Comparison of ENCODE assay signal across 8 cellular contexts in the genomic region with DNA sequence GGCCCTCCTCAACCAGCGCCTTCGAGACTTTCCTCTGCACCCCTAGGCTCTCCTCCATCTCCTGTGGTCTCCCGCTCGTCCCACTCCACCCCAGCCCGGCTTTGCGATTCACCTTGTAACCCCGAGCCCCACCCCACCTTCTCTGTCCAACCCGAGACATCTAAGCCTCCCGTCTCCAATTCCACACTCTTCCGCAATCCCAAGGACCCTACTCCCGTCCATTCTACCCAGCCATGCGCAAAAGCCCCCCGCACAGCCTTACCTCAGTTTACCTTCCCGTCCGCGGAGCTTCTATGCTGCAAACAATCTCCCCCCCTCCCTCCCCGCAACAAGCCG. TPM values are rescaled to one million over a fixed set of nuclear protein-coding genes. Genes with fewer than 3 reads are reported as not detected.
A peak's percentile ranks its signal among the peaks of the same experiment; 100 is the strongest.
DNase-seq lines count a peak whose midpoint lies in the region; ATAC-seq and TF ChIP-seq lines count a peak whose summit lies in the region.

No MANE protein-coding gene starts in this region.

- ATAC-seq in HG02642 (IDR thresholded peaks at IDR 0.05; ENCODE audit: poor library complexity, unreplicated experiment), result peak; percentile 8
- ATAC-seq in stimulated activated effector memory CD8-positive, alpha-beta T cell treated with anti-CD3 and anti-CD28 coated beads, Interleukin-12 subunit alpha, Interleukin-12 subunit beta, amount 100 ng/mL, for 72 hours, result peak; percentile 0

- H3K27ac Mint-ChIP-seq in stimulated activated effector memory CD8-positive, alpha-beta T cell treated with anti-CD3 and anti-CD28 coated beads, Interleukin-12 subunit alpha, Interleukin-12 subunit beta, amount 100 ng/mL, for 72 hours, result peak overlapping the region; percentile 98

- peaks cover 35% of the 10 kb centered on the region for H3K36me3 Mint-ChIP-seq in stimulated activated effector memory CD8-positive, alpha-beta T cell treated with anti-CD3 and anti-CD28 coated beads, Interleukin-12 subunit alpha, Interleukin-12 subunit beta, amount 100 ng/mL, for 72 hours

- H3K4me1 ChIP-seq in right atrium auricular region, result peaks cover 0 to 57% of the 10 kb centered on the region in 2 donors

- peaks cover 10% of the 10 kb centered on the region for H3K36me3 ChIP-seq in right atrium auricular region

- peak overlapping the region; percentile 81 for H3K4me3 Mint-ChIP-seq in stimulated activated effector memory CD8-positive, alpha-beta T cell treated with anti-CD3 and anti-CD28 coated beads, Interleukin-12 subunit alpha, Interleukin-12 subunit beta, amount 100 ng/mL, for 72 hours

- TF ChIP-seq POLR2A in GM15510 (IDR thresholded peaks at IDR 0.05; ENCODE audit: borderline replicate concordance, extremely low read depth, insufficient read length), result peak; percentile 45

- H3K4me3 ChIP-seq in WI38 (ENCODE audit: low read depth, low read length) (peak overlapping the region; percentile 75), right atrium auricular region (peak overlapping the region; percentile 75 to 92)

- H3K27ac ChIP-seq in right atrium auricular region, result peak overlapping the region; percentile 97 to 99

- peaks cover 70% of the 10 kb centered on the region for H3K4me1 Mint-ChIP-seq in stimulated activated effector memory CD8-positive, alpha-beta T cell treated with anti-CD3 and anti-CD28 coated beads, Interleukin-12 subunit alpha, Interleukin-12 subunit beta, amount 100 ng/mL, for 72 hours

- no peaks in the 10 kb centered on the region for H3K9me3 ChIP-seq in right atrium auricular region

- TF ChIP-seq CTCF in WI38 (IDR thresholded peaks at IDR 0.05; ENCODE audit: low read depth, low read length) (no peak), right atrium auricular region (IDR thresholded peaks at IDR 0.05) (no peak)

- DNase-seq in right atrium auricular region (ENCODE audit: low spot score) (no peak), DMS114 treated with DMSO at 0.1 percent for 48 hours (lab: John Stamatoyannopoulos, UW; ENCODE audit: unreplicated experiment) (no peak), NCI-H1417 treated with DMSO at 0.1 percent for 48 hours (lab: John Stamatoyannopoulos, UW) (no peak)
- DNase-seq in stimulated activated effector memory CD8-positive, alpha-beta T cell treated with anti-CD3 and anti-CD28 coated beads, Interleukin-12 subunit alpha, Interleukin-12 subunit beta, amount 100 ng/mL, for 72 hours (ENCODE audit: low spot score in 2 of 2), result peak in 1 of 2 donors; percentile 18
- DNase-seq in stimulated activated CD4-positive, alpha-beta T cell treated with anti-CD3 and anti-CD28 coated beads, Interleukin-4, amount 100 ng/mL, for 24 hours, result no peak

- H3K27me3 ChIP-seq in right atrium auricular region, result no peaks in the 10 kb centered on the region

- no peaks in the 10 kb centered on the region for H3K9me3 Mint-ChIP-seq in stimulated activated effector memory CD8-positive, alpha-beta T cell treated with anti-CD3 and anti-CD28 coated beads, Interleukin-12 subunit alpha, Interleukin-12 subunit beta, amount 100 ng/mL, for 72 hours

RNA-seq across cellular contexts. Expression of a gene that starts 0.2 kb away (rescaled TPM):
- total RNA-seq in right atrium auricular region, result 10 to 100 TPM; 13.6 to 18.5 TPM

RNA-seq across cellular contexts. Expression of a gene that starts 12.5 kb away (rescaled TPM):
- total RNA-seq in right atrium auricular region, result 10 to 100 TPM; 55.3 to 59.1 TPM

RNA-seq across cellular contexts. Expression of a gene that starts 33.3 kb away (rescaled TPM):
- total RNA-seq in right atrium auricular region, result 10 to 100 TPM in 1 of 2 donors, 1 to 10 TPM in 1; 9.7 to 11.8 TPM
